ENCODE assay signal across 8 cellular contexts in the genomic region with DNA sequence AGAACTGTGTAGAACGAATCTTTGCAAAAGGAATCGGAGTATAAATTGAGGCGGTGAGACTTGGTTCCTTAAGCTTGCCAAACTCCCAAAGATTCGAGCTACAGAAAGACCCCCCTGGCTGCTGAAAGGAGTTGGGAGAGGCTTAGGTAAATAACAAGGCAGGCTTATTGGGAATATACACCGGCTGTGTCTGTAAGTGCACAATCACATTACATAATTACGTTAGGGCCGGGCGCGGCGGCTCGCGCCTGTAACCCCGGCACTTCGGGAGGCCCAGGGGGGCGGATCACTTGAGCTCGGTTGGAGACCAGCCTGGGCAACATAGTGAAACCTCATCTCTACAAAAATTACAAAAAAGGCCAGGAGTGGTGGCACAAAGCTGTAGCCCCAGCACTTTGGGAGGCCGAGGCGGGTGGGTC. TPM values are rescaled to one million over a fixed set of nuclear protein-coding genes. Genes with fewer than 3 reads are reported as not detected.
DNase-seq lines count a peak whose midpoint lies in the region; ATAC-seq and TF ChIP-seq lines count a peak whose summit lies in the region.

No MANE protein-coding gene starts in this region.

- WGBS in aorta, 2 donors, result 12 to 17% methylated on average over 18 of the region's 18 CpGs

- no peaks in the 10 kb centered on the region for H3K36me3 Mint-ChIP-seq in memory B cell

- no peak for TF ChIP-seq POLR2A in breast epithelium (IDR thresholded peaks at IDR 0.05)

- no peaks in the 10 kb centered on the region for H3K36me3 ChIP-seq in breast epithelium
- H3K36me3 ChIP-seq in aorta (ENCODE audit: control insufficient read depth in 1 of 2, insufficient read depth in 2 of 2, low read length in 1 of 2), result no peaks in the 10 kb centered on the region

- H3K4me1 Mint-ChIP-seq in memory B cell, result peaks cover 8% of the 10 kb centered on the region

- ATAC-seq in memory B cell (ENCODE audit: low read depth) (peak; percentile 4), aorta (ENCODE audit: low FRiP score) (peak; percentile 39)

- H3K27me3 Mint-ChIP-seq in memory B cell, result peaks cover 2% of the 10 kb centered on the region

- H3K4me3 ChIP-seq in breast epithelium (peak overlapping the region; percentile 29 to 66 (median 51)), aorta (ENCODE audit: low read length in 2 of 2) (peak overlapping the region in 1 of 2 donors; percentile 28)

- DNase-seq in NCI-H1694 treated with DMSO at 0.1 percent for 48 hours (lab: John Stamatoyannopoulos, UW) (peak; percentile 71), NCI-H1694 (lab: John Stamatoyannopoulos, UW) (no peak), NCI-H748 treated with DMSO at 0.1 percent for 48 hours (lab: John Stamatoyannopoulos, UW) (peak; percentile 81), breast epithelium (ENCODE audit: low spot score in 2 of 2) (no peak), memory B cell (ENCODE audit: low spot score in 2 of 2) (no peak), aorta (no peak), NCI-H1048 (lab: John Stamatoyannopoulos, UW) (no peak), NCI-H2196 treated with DMSO at 0.1 percent for 48 hours (lab: John Stamatoyannopoulos, UW; ENCODE audit: unreplicated experiment) (no peak)

- intact Hi-C loops in breast epithelium (cut with DNase I; ENCODE audit: low total_unique reads), result no loop called here
- intact Hi-C loops in aorta (cut with DNase I), result loop anchor here in 1 of 2 donors (5.0 kb wide), 1 partner anchor 41 kb away; no protein-coding TSS in a partner anchor

- H3K27ac ChIP-seq in breast epithelium, result peak overlapping the region; percentile 62 to 75
- no peak overlapping the region for H3K27ac ChIP-seq in aorta (ENCODE audit: low read depth in 1 of 2, low read length in 2 of 2)

- peak overlapping the region; percentile 52 for H3K27ac Mint-ChIP-seq in memory B cell

- no peak for TF ChIP-seq CTCF in breast epithelium (IDR thresholded peaks at IDR 0.05)

- no peaks in the 10 kb centered on the region for H3K9me3 ChIP-seq in breast epithelium
- H3K9me3 ChIP-seq in aorta (ENCODE audit: control insufficient read depth, low read length), result no peaks in the 10 kb centered on the region

- H3K27me3 ChIP-seq in breast epithelium (no peaks in the 10 kb centered on the region), aorta (ENCODE audit: control insufficient read depth in 1 of 2, insufficient read depth in 2 of 2, low read length in 1 of 2) (no peaks in the 10 kb centered on the region)

- H3K4me1 ChIP-seq in breast epithelium (no peaks in the 10 kb centered on the region), aorta (ENCODE audit: control insufficient read depth in 1 of 2, insufficient read depth in 2 of 2, low read length in 2 of 2) (no peaks in the 10 kb centered on the region)

- H3K9me3 Mint-ChIP-seq in memory B cell, result no peaks in the 10 kb centered on the region

- H3K4me3 Mint-ChIP-seq in memory B cell, result peak overlapping the region; percentile 90

RNA-seq across cellular contexts. Expression of a gene that starts 12.2 kb away (rescaled TPM):
- total RNA-seq in breast epithelium (10 to 100 TPM; 31.1 to 45.7 (median 39.2) TPM), aorta (10 to 100 TPM; 20.6 to 25.6 TPM)
- polyA plus RNA-seq in aorta, result 10 to 100 TPM in 1 of 2 donors, 1 to 10 TPM in 1; 2.5 to 17.8 TPM

RNA-seq across cellular contexts. Expression of a gene that starts 16.6 kb away (rescaled TPM):
- total RNA-seq in breast epithelium (1 to 10 TPM in 1 of 3 donors, not detected in 2; 2.5 TPM), aorta (1 to 10 TPM; 1.0 to 9.8 TPM)
- 10 to 100 TPM in 1 of 2 donors, 1 to 10 TPM in 1; 2.3 to 11.1 TPM for polyA plus RNA-seq in aorta

Comparison
In these comparisons a context has a peak if more than half of its experiments do, and no peak if none do; other contexts are left out.
1. DNase-seq: peak in NCI-H1694 treated with DMSO at 0.1 percent for 48 hours (single experiment) and NCI-H748 treated with DMSO at 0.1 percent for 48 hours (single experiment); none in NCI-H1694 (single experiment), breast epithelium (0 of 2), memory B cell (0 of 2), aorta (0 of 2), NCI-H1048 (single experiment) and NCI-H2196 treated with DMSO at 0.1 percent for 48 hours (single experiment).
2. H3K27ac ChIP-seq: peak in breast epithelium (2 of 2); none in aorta (0 of 2).